18 cellular contexts compared by ENCODE assay signal in genomic region chr17:33290156-33290697, GRCh38. TPM values are rescaled to one million over a fixed set of nuclear protein-coding genes. Genes with fewer than 3 reads are reported as not detected.
"Had no signal": no experiment of that assay in that cellular context is flagged by ENCODE, and none has a peak within 500 bp of the region (broad histone marks: within the 10 kb centered on the region; RNA-seq: fewer than 3 reads in every experiment).

No MANE protein-coding gene starts in this region.

- H3K36me3 ChIP-seq: adrenal gland, gastroesophageal sphincter, left lung, ovary, uterus had no signal

- H3K4me3 ChIP-seq: adrenal gland, gastroesophageal sphincter, left lung, ovary, uterus had no signal

- H3K4me3 Mint-ChIP-seq: activated CD4-positive, alpha-beta memory T cell treated with anti-CD3 and anti-CD28 coated beads for 36 hours; activated CD4-positive, alpha-beta T cell treated with anti-CD3 and anti-CD28 coated beads for 36 hours; activated CD8-positive, alpha-beta memory T cell treated with anti-CD3 and anti-CD28 coated beads, Interleukin-2, amount 10 ng/mL, durations not matched to agents 7 days and 5 days; activated naive CD4-positive, alpha-beta T cell treated with anti-CD3 and anti-CD28 coated beads, Interleukin-2, amount 50 U/mL, for 24 hours; dendritic cell treated with granulocyte-macrophage colony-stimulating factor and Interleukin-4, amounts not matched to agents 40 ng/mL and 50 ng/mL, for 4 days had no signal

- H3K27ac Mint-ChIP-seq: activated CD4-positive, alpha-beta memory T cell treated with anti-CD3 and anti-CD28 coated beads for 36 hours; activated CD4-positive, alpha-beta T cell treated with anti-CD3 and anti-CD28 coated beads for 36 hours; activated CD8-positive, alpha-beta memory T cell treated with anti-CD3 and anti-CD28 coated beads, Interleukin-2, amount 10 ng/mL, durations not matched to agents 7 days and 5 days; activated naive CD4-positive, alpha-beta T cell treated with anti-CD3 and anti-CD28 coated beads, Interleukin-2, amount 50 U/mL, for 24 hours; dendritic cell treated with granulocyte-macrophage colony-stimulating factor and Interleukin-4, amounts not matched to agents 40 ng/mL and 50 ng/mL, for 4 days; endodermal cell had no signal

- H3K9me3 ChIP-seq: adrenal gland, gastroesophageal sphincter, left lung, ovary, uterus had no signal

- DNase-seq: activated CD4-positive, alpha-beta memory T cell treated with anti-CD3 and anti-CD28 coated beads for 36 hours; activated CD4-positive, alpha-beta T cell treated with anti-CD3 and anti-CD28 coated beads for 36 hours; activated CD8-positive, alpha-beta memory T cell treated with anti-CD3 and anti-CD28 coated beads, Interleukin-2, amount 10 ng/mL, durations not matched to agents 7 days and 5 days; activated effector memory CD4-positive, alpha-beta T cell treated with Interleukin-2 at 50 U/mL for 16 hours; activated T-cell treated with anti-CD3 and anti-CD28 coated beads, Interleukin-2, amount 50 U/mL, for 4 hours; central memory CD4-positive, alpha-beta T cell; endodermal cell; erythroblast; left lung; ovary; stimulated activated CD4-positive, alpha-beta T cell treated with anti-CD3 and anti-CD28 coated beads, Interleukin-1b, Interleukin-23, amount 100 ng/mL, for 48 hours; T-helper 2 cell; uterus had no signal

- H3K9me3 Mint-ChIP-seq: activated CD4-positive, alpha-beta memory T cell treated with anti-CD3 and anti-CD28 coated beads for 36 hours; activated naive CD4-positive, alpha-beta T cell treated with anti-CD3 and anti-CD28 coated beads, Interleukin-2, amount 50 U/mL, for 24 hours; activated T-cell treated with anti-CD3 and anti-CD28 coated beads, Interleukin-2, amount 50 U/mL, for 4 hours; dendritic cell treated with granulocyte-macrophage colony-stimulating factor and Interleukin-4, amounts not matched to agents 40 ng/mL and 50 ng/mL, for 4 days; endodermal cell; neural crest cell had no signal

- H3K27me3 ChIP-seq: ovary, uterus had no signal

- H3K36me3 Mint-ChIP-seq: activated CD4-positive, alpha-beta memory T cell treated with anti-CD3 and anti-CD28 coated beads for 36 hours; activated CD8-positive, alpha-beta memory T cell treated with anti-CD3 and anti-CD28 coated beads, Interleukin-2, amount 10 ng/mL, durations not matched to agents 7 days and 5 days; activated naive CD4-positive, alpha-beta T cell treated with anti-CD3 and anti-CD28 coated beads, Interleukin-2, amount 50 U/mL, for 24 hours had no signal

- H3K27ac ChIP-seq: adrenal gland, gastroesophageal sphincter, left lung, ovary, uterus had no signal

RNA-seq across cellular contexts. Expression of gene ASIC2, which starts 2.9 kb away (rescaled TPM):
- total RNA-seq: activated CD4-positive, alpha-beta memory T cell treated with anti-CD3 and anti-CD28 coated beads for 36 hours; activated CD4-positive, alpha-beta T cell treated with anti-CD3 and anti-CD28 coated beads for 36 hours; activated CD8-positive, alpha-beta memory T cell treated with anti-CD3 and anti-CD28 coated beads, Interleukin-2, amount 10 ng/mL, durations not matched to agents 7 days and 5 days; activated T-cell treated with anti-CD3 and anti-CD28 coated beads, Interleukin-2, amount 50 U/mL, for 4 hours had no signal
